18 cellular contexts compared by ENCODE assay signal in the genomic region with DNA sequence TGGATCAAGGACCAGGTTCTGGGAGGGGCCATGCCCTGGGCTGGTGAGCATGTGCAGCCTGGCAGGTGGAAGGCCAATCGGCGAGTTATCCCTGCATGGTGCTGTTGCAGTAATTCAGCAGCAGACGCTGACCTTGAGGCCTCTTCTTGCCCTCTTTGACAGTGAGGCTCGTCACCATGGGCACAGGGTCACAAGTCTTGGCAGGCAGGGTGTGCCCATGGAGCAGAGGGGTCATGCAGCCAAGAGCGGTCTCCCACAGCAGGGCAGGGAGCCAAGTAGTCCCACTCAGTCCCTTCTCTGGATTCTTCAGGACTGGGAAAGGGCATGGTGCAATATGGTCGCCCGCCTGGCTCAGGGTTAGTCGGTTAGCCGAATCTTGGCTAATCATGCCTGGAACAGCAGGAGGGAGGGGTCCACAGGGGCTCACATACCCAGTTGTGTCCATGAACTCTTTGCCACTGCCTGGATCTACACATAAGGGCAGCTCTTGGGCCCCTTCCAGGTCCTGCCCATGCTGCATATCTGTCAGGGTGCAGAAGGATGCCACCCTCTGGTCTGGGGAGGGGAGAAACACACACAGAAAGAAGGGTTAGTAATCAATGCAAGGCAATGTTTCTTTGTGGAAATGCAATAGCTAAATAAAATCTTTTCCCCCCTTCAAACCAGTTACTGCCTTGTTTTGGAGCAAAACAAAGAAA.
DNase-seq lines count a peak whose midpoint lies in the region; ATAC-seq and TF ChIP-seq lines count a peak whose summit lies in the region.
"Had no signal": no experiment of that assay in that cellular context is flagged by ENCODE, and none has a peak within 500 bp of the region (broad histone marks: within the 10 kb centered on the region; RNA-seq: fewer than 3 reads in every experiment).

No MANE protein-coding gene starts in this region.

- H2BK12ac ChIP-seq in neuronal stem cell (ENCODE audit: low read length), result no peak overlapping the region

- no peaks in the 10 kb centered on the region for H3K79me1 ChIP-seq in neuronal stem cell (ENCODE audit: low read depth, low read length)

- H4K91ac ChIP-seq in neuronal stem cell (ENCODE audit: low read depth, low read length, poor library complexity), result no peak overlapping the region

- no peak overlapping the region for H2BK15ac ChIP-seq in neuronal stem cell (ENCODE audit: low read length)

- no peak overlapping the region for H3K4me3 ChIP-seq in neuronal stem cell (ENCODE audit: low read length in 2 of 2)
- H3K4me3 ChIP-seq: BLaER1, HAP-1 had no signal

- H2BK120ac ChIP-seq in neuronal stem cell (ENCODE audit: low read depth, low read length), result no peak overlapping the region

- H3K27ac ChIP-seq in neuronal stem cell (replicated peaks; ENCODE audit: low read length), result no peak overlapping the region
- H3K27ac ChIP-seq: BLaER1, HL-60 had no signal

- no peak overlapping the region for H2AFZ ChIP-seq in neuronal stem cell (ENCODE audit: low read length)

- peak overlapping the region; percentile 75 for H3K4me3 Mint-ChIP-seq in endothelial cell (ENCODE audit: unreplicated experiment)
- H3K4me3 Mint-ChIP-seq: CD14-positive monocyte; CD4-positive, alpha-beta memory T cell had no signal

- peaks cover 0 to 2% of the 10 kb centered on the region in 2 donors for H3K4me1 ChIP-seq in neuronal stem cell (ENCODE audit: control insufficient read depth in 2 of 2, insufficient read depth in 1 of 2, low read depth in 1 of 2, low read length in 2 of 2)
- H3K4me1 ChIP-seq: BLaER1, HAP-1 had no signal

- no peak overlapping the region for H3K27ac Mint-ChIP-seq in endothelial cell (ENCODE audit: unreplicated experiment)
- H3K27ac Mint-ChIP-seq: CD4-positive, alpha-beta memory T cell had no signal

- DNase-seq in Right ventricle myocardium inferior (ENCODE audit: missing footprints), result no peak
- DNase-seq in cardiac septum (ENCODE audit: low spot score), result no peak
- no peak for DNase-seq in endothelial cell (ENCODE audit: low spot score)
- DNase-seq in left cardiac atrium, result no peak
- DNase-seq in neuronal stem cell (ENCODE audit: low spot score), result no peak
- DNase-seq in HT-29 (ENCODE audit: low spot score), result no peak
- DNase-seq: 8988T; CD4-positive, alpha-beta memory T cell; DMS153; DMS79 treated with DMSO at 0.1 percent for 48 hours; GF-D8; IMR-90 had no signal

- no CpG with 5 or more reads among the region's 9 CpGs for WGBS in neuronal stem cell (ENCODE audit: extremely low coverage in 2 of 2, insufficient read length in 2 of 2, insufficient replicate concordance in 1 of 2), 2 donors

- H3K18ac ChIP-seq in neuronal stem cell (ENCODE audit: low read length), result no peak overlapping the region

- peaks cover 0 to 9% of the 10 kb centered on the region in 2 donors for H3K9me3 ChIP-seq in neuronal stem cell (replicated peaks in 1 of 2; ENCODE audit: control insufficient read depth in 2 of 2, insufficient read depth in 1 of 2, low read depth in 1 of 2, low read length in 2 of 2)
- H3K9me3 ChIP-seq: BLaER1, HAP-1 had no signal

- H3K9ac ChIP-seq in neuronal stem cell (ENCODE audit: low read depth, low read length, poor library complexity), result peak overlapping the region; percentile 53
- H3K9ac ChIP-seq: BLaER1 had no signal

- no peak overlapping the region for H2BK5ac ChIP-seq in neuronal stem cell (ENCODE audit: low read length)

- H3K23ac ChIP-seq in neuronal stem cell (ENCODE audit: low read depth, low read length, poor library complexity), result no peak overlapping the region

- no peaks in the 10 kb centered on the region for H3K27me3 ChIP-seq in neuronal stem cell (ENCODE audit: control insufficient read depth in 3 of 3, insufficient read depth in 3 of 3, low read depth in 1 of 3, low read length in 3 of 3)
- H3K27me3 ChIP-seq: BLaER1 had no signal

- ATAC-seq in Right ventricle myocardium inferior, result peak; percentile 40
- ATAC-seq in left cardiac atrium, result peak; percentile 35 to 71
- ATAC-seq in HG03460 (IDR thresholded peaks at IDR 0.05; ENCODE audit: unreplicated experiment), result no peak
- ATAC-seq in GM21515 (IDR thresholded peaks at IDR 0.05; ENCODE audit: unreplicated experiment), result no peak

- intact Hi-C loops in Right ventricle myocardium inferior (cut with DNase I), result no loop called here
- intact Hi-C loops in cardiac septum (cut with DNase I), result loop anchor here (5.0 kb wide), 1 partner anchor 536 kb away; no protein-coding TSS in a partner anchor
- intact Hi-C loops in left cardiac atrium (cut with DNase I), result no loop called here

- H3K4me2 ChIP-seq in neuronal stem cell (ENCODE audit: insufficient read depth, low read length, poor library complexity, severe bottlenecking), result no peak overlapping the region
- H3K4me2 ChIP-seq: BLaER1 had no signal

- no peak overlapping the region for H2AK5ac ChIP-seq in neuronal stem cell (ENCODE audit: low read depth, low read length)

- H4K8ac ChIP-seq in neuronal stem cell (ENCODE audit: low read depth, low read length), result no peak overlapping the region

- H3K36me3 Mint-ChIP-seq in endothelial cell (ENCODE audit: low read depth, unreplicated experiment), result peaks cover 63% of the 10 kb centered on the region

- peak overlapping the region; percentile 14 for H3K14ac ChIP-seq in neuronal stem cell (ENCODE audit: low read length)

- TF ChIP-seq CTCF in endothelial cell (IDR thresholded peaks at IDR 0.05; ENCODE audit: unreplicated experiment), result no peak

- no peaks in the 10 kb centered on the region for H3K9me3 Mint-ChIP-seq in endothelial cell (ENCODE audit: unreplicated experiment)
- H3K9me3 Mint-ChIP-seq: CD4-positive, alpha-beta memory T cell had no signal

- H3K27me3 Mint-ChIP-seq in endothelial cell (ENCODE audit: unreplicated experiment), result peaks cover 20% of the 10 kb centered on the region
- H3K27me3 Mint-ChIP-seq: CD4-positive, alpha-beta memory T cell had no signal

- peaks cover 12% of the 10 kb centered on the region for H3K4me1 Mint-ChIP-seq in endothelial cell (ENCODE audit: unreplicated experiment)
- H3K4me1 Mint-ChIP-seq: CD14-positive monocyte had no signal

- no peak overlapping the region for H3K4ac ChIP-seq in neuronal stem cell (ENCODE audit: low read length)

- peaks cover 35 to 100% of the 10 kb centered on the region in 2 donors for H3K36me3 ChIP-seq in neuronal stem cell (replicated peaks in 1 of 2; ENCODE audit: control insufficient read depth in 2 of 2, insufficient read depth in 2 of 2, low read length in 2 of 2)
- H3K36me3 ChIP-seq: BLaER1 had no signal

Comparison
In these comparisons a context has a peak if more than half of its experiments do, and no peak if none do; other contexts are left out.
1. ATAC-seq: peak in Right ventricle myocardium inferior (single experiment) and left cardiac atrium (2 of 2); none in HG03460 (single experiment) and GM21515 (single experiment).